In the genomic region with DNA sequence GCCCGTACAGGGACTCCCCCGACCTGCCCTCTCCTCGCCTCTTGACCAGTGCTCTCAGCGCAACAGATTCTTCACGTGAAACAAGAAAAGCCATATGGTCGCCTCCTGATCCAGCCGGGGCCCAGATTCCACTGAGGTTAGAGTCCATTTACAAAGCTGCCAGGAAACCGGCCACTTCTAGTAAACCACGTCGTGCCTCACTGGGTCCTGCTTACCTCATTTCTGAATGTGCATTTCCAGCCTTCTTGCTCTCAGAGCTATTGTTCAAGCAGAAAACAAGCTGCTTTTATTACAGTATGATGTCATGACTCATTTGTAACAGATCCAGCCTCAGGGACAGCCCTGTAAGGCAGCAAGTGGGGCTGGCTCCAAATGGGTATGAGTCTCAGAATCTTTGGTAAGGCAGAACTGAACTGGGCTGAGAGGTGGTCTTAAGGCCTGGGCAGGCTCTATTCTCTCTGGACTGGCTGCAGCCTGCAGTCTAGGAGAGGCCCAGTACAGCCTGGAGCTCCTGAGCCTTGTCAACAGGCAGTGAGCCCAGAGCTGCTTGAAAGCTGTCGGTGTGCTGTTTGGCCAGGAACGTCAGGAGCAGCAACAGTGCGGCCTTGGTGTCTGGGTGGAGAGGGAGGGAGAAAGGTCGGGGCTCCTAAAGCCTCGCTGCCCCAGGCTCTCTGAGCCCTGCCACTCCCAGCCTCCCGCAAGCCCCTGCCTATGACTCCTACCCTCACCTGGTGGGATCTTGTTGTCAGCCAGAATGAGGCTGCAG, we compare ENCODE assay signal across 10 cellular contexts. TPM values are rescaled to one million over a fixed set of nuclear protein-coding genes. Genes with fewer than 3 reads are reported as not detected.
DNase-seq lines count a peak whose midpoint lies in the region; ATAC-seq and TF ChIP-seq lines count a peak whose summit lies in the region.
"Had no signal": no experiment of that assay in that cellular context is flagged by ENCODE, and none has a peak within 500 bp of the region (broad histone marks: within the 10 kb centered on the region; RNA-seq: fewer than 3 reads in every experiment).

No MANE protein-coding gene starts in this region.

- H3K27ac Mint-ChIP-seq in nephron progenitor cell (peak overlapping the region; percentile 93), Caco-2 (ENCODE audit: unreplicated experiment) (no peak overlapping the region)

- H3K4me3 Mint-ChIP-seq in nephron progenitor cell = no peak overlapping the region
- H3K4me3 Mint-ChIP-seq in Caco-2 (ENCODE audit: unreplicated experiment) = no peak overlapping the region

- BruUV-seq in Caco-2 (replicated peaks; lab: Mats Ljungman, UMichigan) = no TSS peak

- no peak overlapping the region for H3K27ac ChIP-seq in colonic mucosa
- H3K27ac ChIP-seq: parathyroid adenoma had no signal

- no peaks in the 10 kb centered on the region for H3K27me3 Mint-ChIP-seq in nephron progenitor cell (ENCODE audit: low read depth, poor library complexity)
- no peaks in the 10 kb centered on the region for H3K27me3 Mint-ChIP-seq in Caco-2 (ENCODE audit: insufficient read depth, unreplicated experiment)

- H3K27me3 ChIP-seq in Caco-2 (replicated peaks; ENCODE audit: control insufficient read depth, insufficient read depth, low read length) (no peaks in the 10 kb centered on the region), colonic mucosa (no peaks in the 10 kb centered on the region)

- POLR2A ChIA-PET in Caco-2 (lab: Charles Lee) = interaction anchor here (0.5 kb wide), 1 partner anchor 44 kb away, joined by 4 read pairs; a partner anchor contains a TSS

- H3K36me3 Mint-ChIP-seq in nephron progenitor cell (ENCODE audit: low read depth) = peaks cover 22% of the 10 kb centered on the region
- H3K36me3 Mint-ChIP-seq in Caco-2 (ENCODE audit: insufficient read depth, unreplicated experiment) = peaks cover 44% of the 10 kb centered on the region

- CTCF ChIA-PET in Caco-2 (lab: Charles Lee) = no interaction called here

- no peak overlapping the region for H3K9ac ChIP-seq in colonic mucosa (ENCODE audit: low read depth in 2 of 2, low read length in 2 of 2)
- H3K9ac ChIP-seq: parathyroid adenoma had no signal

- no peaks in the 10 kb centered on the region for H3K9me3 ChIP-seq in Caco-2
- no peaks in the 10 kb centered on the region for H3K9me3 ChIP-seq in colonic mucosa

- intact Hi-C loops in Caco-2 (cut with micrococcal nuclease; ENCODE audit: unreplicated experiment) (no loop called here), colonic mucosa (cut with DNase I) (no loop called here)

- H3K4me1 ChIP-seq in Caco-2 (no peaks in the 10 kb centered on the region), colonic mucosa (no peaks in the 10 kb centered on the region)
- H3K4me1 ChIP-seq: parathyroid adenoma had no signal

- H3K4me3 ChIP-seq in Caco-2 (ENCODE audit: low read depth, low read length) = no peak overlapping the region
- no peak overlapping the region for H3K4me3 ChIP-seq in colonic mucosa

- H3K4me1 Mint-ChIP-seq in nephron progenitor cell = peaks cover 9% of the 10 kb centered on the region
- H3K4me1 Mint-ChIP-seq in Caco-2 (ENCODE audit: low read depth, unreplicated experiment) = no peaks in the 10 kb centered on the region

- peak; percentile 9 for ATAC-seq in esophagus mucosa

- no peaks in the 10 kb centered on the region; the same call in none of the 2 replicates for H3K36me3 ChIP-seq in Caco-2 (ENCODE audit: control insufficient read depth, insufficient read depth, low read length)
- H3K36me3 ChIP-seq in colonic mucosa = no peaks in the 10 kb centered on the region

- no peak for TF ChIP-seq CTCF in nephron progenitor cell (IDR thresholded peaks at IDR 0.05)
- no peak for TF ChIP-seq CTCF in Caco-2 (IDR thresholded peaks at IDR 0.05; ENCODE audit: insufficient read depth in 1 of 2, low read depth in 1 of 2, low read length in 1 of 2, severe bottlenecking in 1 of 2, unreplicated experiment in 1 of 2)
- no peak for TF ChIP-seq CTCF in colonic mucosa (IDR thresholded peaks at IDR 0.05)

- no peaks in the 10 kb centered on the region for H3K9me3 Mint-ChIP-seq in nephron progenitor cell
- no peaks in the 10 kb centered on the region for H3K9me3 Mint-ChIP-seq in Caco-2 (ENCODE audit: unreplicated experiment)

- DNase-seq in AG20443 (ENCODE audit: low spot score) (peak; percentile 79), NCI-H2196 treated with DMSO at 0.1 percent for 48 hours (lab: John Stamatoyannopoulos, UW; ENCODE audit: unreplicated experiment) (peak; percentile 36), nephron progenitor cell (no peak), NCI-H1417 treated with DMSO at 0.1 percent for 48 hours (lab: John Stamatoyannopoulos, UW) (no peak), Caco-2 (no peak), colonic mucosa (no peak), Kasumi-1 (lab: John Stamatoyannopoulos, UW) (no peak)
- DNase-seq: MM.1S had no signal

RNA-seq across cellular contexts. Expression of a gene that starts 8.3 kb away (rescaled TPM):
- 5.4 TPM for total RNA-seq in esophagus mucosa
- 8.4 and 10.6 TPM in 2 replicates for total RNA-seq in Caco-2 (2022)
- total RNA-seq in colonic mucosa = 1 to 10 TPM; 5.1 TPM

RNA-seq across cellular contexts. Expression of a gene that starts 8.5 kb away (rescaled TPM):
- total RNA-seq in esophagus mucosa = 44.6 TPM
- 85.4 and 95.8 TPM in 2 replicates for total RNA-seq in Caco-2 (2022)
- 10 to 100 TPM; 19.3 to 78.2 TPM for total RNA-seq in colonic mucosa

RNA-seq across cellular contexts. Expression of a gene that starts 15.1 kb away (rescaled TPM):
- total RNA-seq in esophagus mucosa (30.3 TPM), Caco-2 (2022) (41.9 and 47.1 TPM in 2 replicates), colonic mucosa (10 to 100 TPM; 58.8 to 65.6 TPM)

RNA-seq across cellular contexts. Expression of a gene that starts 19.1 kb away (rescaled TPM):
- total RNA-seq in esophagus mucosa = 44.2 TPM
- total RNA-seq in Caco-2 (2022) = 54.1 and 55.4 TPM in 2 replicates
- 10 to 100 TPM; 54.4 to 57.5 TPM for total RNA-seq in colonic mucosa

RNA-seq across cellular contexts. Expression of a gene that starts 25.4 kb away (rescaled TPM):
- total RNA-seq in esophagus mucosa (not detected), Caco-2 (2022) (not detected in 2 replicates), colonic mucosa (under 1 TPM; 0.19 to 0.49 TPM)

Comparison
In these comparisons a context has a peak if more than half of its experiments do, and no peak if none do; other contexts are left out.
1. DNase-seq: peak in AG20443 (single experiment) and NCI-H2196 treated with DMSO at 0.1 percent for 48 hours (single experiment); none in nephron progenitor cell (single experiment), NCI-H1417 treated with DMSO at 0.1 percent for 48 hours (single experiment), Caco-2 (0 of 2), colonic mucosa (single experiment) and Kasumi-1 (0 of 2).